8 cellular contexts compared by ENCODE assay signal in genomic region chr7:35076-35680, GRCh38.
DNase-seq lines count a peak whose midpoint lies in the region; ATAC-seq and TF ChIP-seq lines count a peak whose summit lies in the region.
"Not testable (repeated sequence)": the region's sequence is repeated elsewhere in the genome, so short reads cannot be mapped to it uniquely, and the experiment has no call there.

No MANE protein-coding gene starts in this region.

- not testable (repeated sequence) for H3K27ac Mint-ChIP-seq in MCF 10A (ENCODE audit: low read depth, unreplicated experiment)

- BruUV-seq in MCF 10A (replicated peaks; lab: Mats Ljungman, UMichigan), result not testable (repeated sequence)

- not testable (repeated sequence) for H3K36me3 Mint-ChIP-seq in MCF 10A (ENCODE audit: insufficient read depth, unreplicated experiment)

- POLR2A ChIA-PET in MCF 10A (lab: Yijun Ruan, JAX), result not testable (repeated sequence)

- H3K4me3 ChIP-seq in HUES6 (ENCODE audit: low read depth, low read length); right atrium auricular region: not testable (repeated sequence)
- peak overlapping the region in 1 of 2 donors; percentile 46 for H3K4me3 ChIP-seq in left lung
- H3K4me3 ChIP-seq in mononuclear cell (ENCODE audit: low read length), result peak overlapping the region; percentile 29

- intact Hi-C loops in MCF 10A (cut with micrococcal nuclease); left lung (cut with DNase I): not testable (repeated sequence)

- peak overlapping the region; percentile 26 for H3K9ac ChIP-seq in HUES6 (ENCODE audit: low read length)

- H3K9me3 Mint-ChIP-seq in MCF 10A (ENCODE audit: unreplicated experiment), result not testable (repeated sequence)

- H3K9me3 ChIP-seq in HUES6 (ENCODE audit: control insufficient read depth, insufficient read depth, low read depth, low read length); right atrium auricular region; left lung; mononuclear cell (ENCODE audit: low read depth, low read length): not testable (repeated sequence)

- not testable (repeated sequence) for H3K4me1 Mint-ChIP-seq in MCF 10A (ENCODE audit: insufficient read depth, unreplicated experiment)

- DNase-seq in MCF 10A (ENCODE audit: unreplicated experiment), result peak; percentile 16
- peak; percentile 28 for DNase-seq in right atrium auricular region (ENCODE audit: low spot score)
- DNase-seq in left lung, result peak; percentile 31 to 83
- peak; percentile 18 for DNase-seq in renal cortical epithelial cell (ENCODE audit: low read depth)
- peak; percentile 32 for DNase-seq in ureter (ENCODE audit: low spot score)

- not testable (repeated sequence) for H3K36me3 ChIP-seq in HUES6 (ENCODE audit: control insufficient read depth, insufficient read depth, low read length); right atrium auricular region; left lung

- CTCF ChIA-PET in MCF 10A (lab: Yijun Ruan, JAX), result not testable (repeated sequence)

- not testable (repeated sequence) for H3K27me3 Mint-ChIP-seq in MCF 10A (ENCODE audit: insufficient read depth, unreplicated experiment)

- H3K4me3 Mint-ChIP-seq in MCF 10A (ENCODE audit: unreplicated experiment), result not testable (repeated sequence)

- not testable (repeated sequence) for TF ChIP-seq CTCF in MCF 10A (IDR thresholded peaks at IDR 0.05; ENCODE audit: unreplicated experiment); right atrium auricular region (IDR thresholded peaks at IDR 0.05); left lung (IDR thresholded peaks at IDR 0.05)

- H3K27me3 ChIP-seq in HUES6 (ENCODE audit: control insufficient read depth, insufficient read depth, low read length); right atrium auricular region; left lung; mononuclear cell (ENCODE audit: insufficient read depth, low read length): not testable (repeated sequence)

- H3K27ac ChIP-seq in HUES6 (ENCODE audit: low read depth, low read length); right atrium auricular region: not testable (repeated sequence)
- H3K27ac ChIP-seq in left lung, result peak overlapping the region in 1 of 2 donors; percentile 81

- ATAC-seq in esophagus mucosa (peak; percentile 39), left lung (peak; percentile 40)

- not testable (repeated sequence) for H3K4me1 ChIP-seq in HUES6 (ENCODE audit: control insufficient read depth, insufficient read depth, low read length); right atrium auricular region; left lung; mononuclear cell (ENCODE audit: insufficient read depth, low read length)
